8 cellular contexts compared by ENCODE assay signal in the genomic region with DNA sequence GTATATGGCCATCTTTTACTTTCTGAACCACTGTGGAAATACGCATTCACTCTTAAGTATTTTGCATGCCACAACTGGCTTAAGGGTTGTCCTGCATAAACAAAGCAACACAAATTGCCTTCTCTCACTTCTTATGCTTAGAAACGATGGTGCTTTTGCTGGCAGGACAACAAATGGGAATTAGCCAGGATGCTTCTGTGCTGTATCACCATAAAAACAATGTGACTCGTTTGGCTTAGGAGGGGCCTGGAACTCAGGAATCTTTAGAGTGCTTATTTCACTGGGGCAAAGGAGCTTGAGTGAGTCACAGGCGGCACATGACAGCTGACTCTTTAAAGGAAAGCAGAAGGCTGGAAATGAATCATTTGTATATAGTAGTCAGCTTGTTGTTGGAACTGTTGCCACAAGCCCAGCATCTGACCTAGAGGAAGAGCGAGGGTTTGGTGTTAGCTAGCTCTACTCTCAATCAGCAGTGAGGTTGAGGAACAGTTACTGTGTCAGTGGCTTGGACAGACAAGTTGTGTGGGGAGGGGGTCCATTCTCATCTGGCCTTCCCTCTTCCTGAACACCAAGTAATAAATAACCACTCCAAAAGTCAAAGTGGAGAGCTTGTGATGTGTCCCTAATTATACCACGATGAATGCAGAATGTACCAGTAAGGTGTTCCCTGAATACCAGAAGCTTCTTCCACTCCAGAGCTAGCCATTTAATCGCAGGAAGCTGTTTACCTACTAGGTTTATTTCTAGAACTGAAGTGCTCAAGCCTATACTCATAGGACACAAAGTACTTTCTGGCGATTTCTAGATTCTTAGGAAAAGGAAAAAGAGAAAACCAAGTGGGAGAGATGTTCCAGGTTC.
DNase-seq lines count a peak whose midpoint lies in the region; ATAC-seq and TF ChIP-seq lines count a peak whose summit lies in the region.

No MANE protein-coding gene starts in this region.

- H2AK5ac ChIP-seq in trophoblast cell (ENCODE audit: low read length), result no peak overlapping the region

- no peaks in the 10 kb centered on the region for H3K27me3 Mint-ChIP-seq in activated T-helper 17 cell treated with anti-CD3 and anti-CD28 coated beads, Interleukin-2, amount 50 U/mL, for 72 hours

- H3K4me3 Mint-ChIP-seq in activated T-helper 17 cell treated with anti-CD3 and anti-CD28 coated beads, Interleukin-2, amount 50 U/mL, for 72 hours, result peak overlapping the region; percentile 30

- peaks cover 25% of the 10 kb centered on the region for H3K4me1 Mint-ChIP-seq in activated T-helper 17 cell treated with anti-CD3 and anti-CD28 coated beads, Interleukin-2, amount 50 U/mL, for 72 hours

- H3K4me3 ChIP-seq in AG04450 (ENCODE audit: low read depth, low read length) (peak overlapping the region; percentile 2), trophoblast cell (ENCODE audit: low read depth, low read length) (no peak overlapping the region)

- H3K79me2 ChIP-seq in trophoblast cell (ENCODE audit: control insufficient read depth, insufficient read depth, low read length, poor library complexity), result no peaks in the 10 kb centered on the region

- H2BK120ac ChIP-seq in trophoblast cell (ENCODE audit: insufficient read depth, low read length, poor library complexity), result peak overlapping the region; percentile 41

- H3K27ac Mint-ChIP-seq in activated T-helper 17 cell treated with anti-CD3 and anti-CD28 coated beads, Interleukin-2, amount 50 U/mL, for 72 hours, result peak overlapping the region; percentile 64

- H4K91ac ChIP-seq in trophoblast cell (ENCODE audit: low read depth, low read length), result no peak overlapping the region

- no peak overlapping the region for H2BK5ac ChIP-seq in trophoblast cell (ENCODE audit: low read depth, low read length, poor library complexity)

- no peak overlapping the region for H2AFZ ChIP-seq in trophoblast cell (ENCODE audit: insufficient read depth, low read length, poor library complexity)

- H3K36me3 ChIP-seq in trophoblast cell (ENCODE audit: control insufficient read depth in 1 of 2, insufficient read depth in 2 of 2, low read length in 2 of 2), result peaks cover 2 to 4% of the 10 kb centered on the region in 2 experiments

- no CpG with 5 or more reads among the region's 8 CpGs for WGBS in trophoblast cell (ENCODE audit: extremely low coverage, insufficient coverage, insufficient read length)

- H4K12ac ChIP-seq in trophoblast cell (ENCODE audit: low read depth, low read length), result no peak overlapping the region

- no peak overlapping the region for H2BK12ac ChIP-seq in trophoblast cell (ENCODE audit: low read length)

- H3K27ac ChIP-seq in AG04450 (ENCODE audit: low read depth, low read length), result peak overlapping the region; percentile 86
- peak overlapping the region; percentile 88 for H3K27ac ChIP-seq in trophoblast cell (ENCODE audit: low read depth, low read length)

- no peak for TF ChIP-seq CTCF in AG04450 (IDR thresholded peaks at IDR 0.05; ENCODE audit: low read depth, low read length)

- H3K4ac ChIP-seq in trophoblast cell (ENCODE audit: low read depth, low read length), result no peak overlapping the region

- H3K36me3 Mint-ChIP-seq in activated T-helper 17 cell treated with anti-CD3 and anti-CD28 coated beads, Interleukin-2, amount 50 U/mL, for 72 hours (ENCODE audit: low read depth), result peaks cover 65% of the 10 kb centered on the region

- DNase-seq in AG04450 (ENCODE audit: low read depth, low spot score) (peak; percentile 99), HS-5 (ENCODE audit: low read depth) (peak; percentile 98), glomerular visceral epithelial cell (ENCODE audit: extremely low spot score) (peak; percentile 92), trophoblast cell (peak; percentile 94 to 95), SHP77 (lab: John Stamatoyannopoulos, UW) (no peak)
- no peak for DNase-seq in central memory CD4-positive, alpha-beta T cell

- H3K4me2 ChIP-seq in trophoblast cell (ENCODE audit: low read length), result peak overlapping the region; percentile 37

- H3K79me1 ChIP-seq in trophoblast cell (ENCODE audit: low read length), result peaks cover 2% of the 10 kb centered on the region

- H4K8ac ChIP-seq in trophoblast cell (ENCODE audit: low read depth, low read length), result no peak overlapping the region

- peak; percentile 99 for ATAC-seq in activated T-helper 17 cell treated with anti-CD3 and anti-CD28 coated beads, Interleukin-2, amount 50 U/mL, for 72 hours (replicated peaks)
- ATAC-seq in HG03175 (IDR thresholded peaks at IDR 0.05; ENCODE audit: unreplicated experiment), result no peak

- H3K9ac ChIP-seq in trophoblast cell (ENCODE audit: low read length), result no peak overlapping the region

- H3K18ac ChIP-seq in trophoblast cell (ENCODE audit: low read length), result no peak overlapping the region

- CTCF ChIA-PET in AG04450 (lab: Charles Lee), result interaction anchor here (0.6 kb wide), 1 partner anchor 71 kb away, joined by 3 read pairs; no protein-coding TSS in a partner anchor

- POLR2A ChIA-PET in AG04450 (lab: Yijun Ruan, JAX), result interaction anchor here (0.5 to 1.8 kb wide), 10 partner anchors 15 to 491 kb away, joined by 3 to 14 read pairs (median 6); no protein-coding TSS in a partner anchor

- H3K27me3 ChIP-seq in AG04450 (ENCODE audit: control insufficient read depth, insufficient read depth, low read length), result no peaks in the 10 kb centered on the region
- H3K27me3 ChIP-seq in trophoblast cell (ENCODE audit: insufficient read depth, low read length), result no peaks in the 10 kb centered on the region

- H3K9me3 Mint-ChIP-seq in activated T-helper 17 cell treated with anti-CD3 and anti-CD28 coated beads, Interleukin-2, amount 50 U/mL, for 72 hours, result peaks cover 7% of the 10 kb centered on the region

- no peak overlapping the region for H3K14ac ChIP-seq in trophoblast cell (ENCODE audit: low read length)

- H3K4me1 ChIP-seq in trophoblast cell (ENCODE audit: control insufficient read depth in 1 of 2, insufficient read depth in 2 of 2, low read length in 2 of 2), result peaks cover 0 to 3% of the 10 kb centered on the region in 2 experiments

- H3K9me3 ChIP-seq in AG04450 (ENCODE audit: control insufficient read depth, insufficient read depth, low read length) (no peaks in the 10 kb centered on the region), trophoblast cell (ENCODE audit: insufficient read depth, low read depth, low read length) (no peaks in the 10 kb centered on the region)

- no peak overlapping the region for H3K23ac ChIP-seq in trophoblast cell (ENCODE audit: low read length)

Comparison
In these comparisons a context has a peak if more than half of its experiments do, and no peak if none do; other contexts are left out.
1. DNase-seq: peak in AG04450 (single experiment), HS-5 (single experiment), glomerular visceral epithelial cell (single experiment) and trophoblast cell (2 of 2); none in SHP77 (0 of 2) and central memory CD4-positive, alpha-beta T cell (single experiment).